Comparison of ENCODE assay signal across 1 cellular context in genomic region chr6:14910692-14911547, GRCh38.
A peak's percentile ranks its signal among the peaks of the same experiment; 100 is the strongest.
TF ChIP-seq lines count a peak whose summit lies in the region.

No MANE protein-coding gene starts in this region.

TF ChIP-seq in GM12878, 131 proteins besides CTCF, POLR2A, EP300 and RAD21 (continued from another document):
- TF ChIP-seq WRNIP1 (IDR thresholded peaks at IDR 0.05; ENCODE audit: borderline replicate concordance, low read depth, low read length) (no peak), ASH2L (IDR thresholded peaks at IDR 0.05; ENCODE audit: borderline replicate concordance, low read depth) (peak; percentile 94; the same call in 1 of the 2 replicates), SMC3 (IDR thresholded peaks at IDR 0.05; ENCODE audit: borderline replicate concordance, low read length) (no peak), SREBF2 (IDR thresholded peaks at IDR 0.05; ENCODE audit: low read length) (no peak), CUX1 (IDR thresholded peaks at IDR 0.05; ENCODE audit: insufficient replicate concordance, low read depth, low read length) (no peak), ZBED1 (IDR thresholded peaks at IDR 0.05; ENCODE audit: borderline replicate concordance) (peak; percentile 75; the same call in 1 of the 2 replicates), KDM1A (IDR thresholded peaks at IDR 0.05; ENCODE audit: borderline replicate concordance) (no peak)
